In genomic region chr17:62477111-62477510, GRCh38 we compare ENCODE assay signal across 8 cellular contexts. TPM values are rescaled to one million over a fixed set of nuclear protein-coding genes. Genes with fewer than 3 reads are reported as not detected.
A peak's percentile ranks its signal among the peaks of the same experiment; 100 is the strongest.
DNase-seq lines count a peak whose midpoint lies in the region; FAIRE-seq and TF ChIP-seq lines count a peak whose summit lies in the region.
"Not testable (repeated sequence)": the region's sequence is repeated elsewhere in the genome, so short reads cannot be mapped to it uniquely, and the experiment has no call there.

No MANE protein-coding gene starts in this region.

- not testable (repeated sequence) for H4K8ac ChIP-seq in H1 (ENCODE audit: extremely low read depth, insufficient read depth, low read length); neuronal stem cell (ENCODE audit: low read depth, low read length)

- H3K4me1 Mint-ChIP-seq in T-helper 1 cell treated with Interleukin-12 subunit alpha and Interleukin-12 subunit beta and Interleukin-4 antibody, amounts not matched to agents 30 μg/mL and 1 μg/mL, for 36 hours (ENCODE audit: low read depth) = peaks cover 22% of the 10 kb centered on the region
- peaks cover 27% of the 10 kb centered on the region for H3K4me1 Mint-ChIP-seq in activated naive CD8-positive, alpha-beta T cell (ENCODE audit: low read depth)
- H3K4me1 Mint-ChIP-seq in immature natural killer cell = peaks cover 25 to 31% of the 10 kb centered on the region in 2 donors

- not testable (repeated sequence) for H3K9me3 ChIP-seq in BLaER1 treated with 17β-estradiol and CSF1 and Interleukin-3, amounts not matched to agents 10 nM and 100 nM (replicated peaks in 1 of 11); HUES6 (ENCODE audit: control insufficient read depth, insufficient read depth, low read depth, low read length); H1 (ENCODE audit: insufficient read depth in 2 of 2, low read depth in 1 of 2, low read length in 1 of 2); neuronal stem cell (replicated peaks in 1 of 2; ENCODE audit: control insufficient read depth in 2 of 2, insufficient read depth in 1 of 2, low read depth in 1 of 2, low read length in 2 of 2); testis

- POLR2A ChIA-PET in H1 (lab: Charles Lee; ENCODE audit: partially characterized antibody) = not testable (repeated sequence)

- peaks cover 5 to 20% (median 13%) of the 10 kb centered on the region in 11 experiments; a peak in 19 of 22 replicates for H3K36me3 ChIP-seq in BLaER1 treated with 17β-estradiol and CSF1 and Interleukin-3, amounts not matched to agents 10 nM and 100 nM
- not testable (repeated sequence) for H3K36me3 ChIP-seq in HUES6 (ENCODE audit: control insufficient read depth, insufficient read depth, low read length); H1 (ENCODE audit: control insufficient read depth in 2 of 4, insufficient read depth in 4 of 4, low read length in 3 of 4); testis (ENCODE audit: low read depth, missing control alignments)
- peaks cover 1 to 23% of the 10 kb centered on the region in 2 donors for H3K36me3 ChIP-seq in neuronal stem cell (replicated peaks in 1 of 2; ENCODE audit: control insufficient read depth in 2 of 2, insufficient read depth in 2 of 2, low read length in 2 of 2)

- not testable (repeated sequence) for H2AK5ac ChIP-seq in H1 (ENCODE audit: low read depth, low read length); neuronal stem cell (ENCODE audit: low read depth, low read length)

- not testable (repeated sequence) for TF ChIP-seq RAD21 in H1 (IDR thresholded peaks at IDR 0.05 in 1 of 2, conservative IDR thresholded peaks at IDR 0.05 in 1 of 2; ENCODE audit: low read depth in 2 of 2, low read length in 2 of 2)

- intact Hi-C loops in testis (cut with DNase I; ENCODE audit: low total_unique reads) = not testable (repeated sequence)

- H3K4me3 Mint-ChIP-seq in T-helper 1 cell treated with Interleukin-12 subunit alpha and Interleukin-12 subunit beta and Interleukin-4 antibody, amounts not matched to agents 30 μg/mL and 1 μg/mL, for 36 hours = peak overlapping the region; percentile 80
- H3K4me3 Mint-ChIP-seq in activated naive CD8-positive, alpha-beta T cell = peak overlapping the region; percentile 83
- peak overlapping the region; percentile 81 to 89 (median 85) for H3K4me3 Mint-ChIP-seq in immature natural killer cell

- not testable (repeated sequence) for H3K79me1 ChIP-seq in H1 (ENCODE audit: low read depth, low read length); neuronal stem cell (ENCODE audit: low read depth, low read length)

- H3K4me1 ChIP-seq in BLaER1 treated with 17β-estradiol and CSF1 and Interleukin-3, amounts not matched to agents 10 nM and 100 nM = peaks cover 22 to 42% (median 35%) of the 10 kb centered on the region in 10 experiments
- H3K4me1 ChIP-seq in HUES6 (ENCODE audit: control insufficient read depth, insufficient read depth, low read length); H1 (replicated peaks in 1 of 4; ENCODE audit: control insufficient read depth in 3 of 4, insufficient read depth in 4 of 4, low read length in 3 of 4); neuronal stem cell (ENCODE audit: control insufficient read depth in 2 of 2, insufficient read depth in 1 of 2, low read depth in 1 of 2, low read length in 2 of 2): not testable (repeated sequence)
- H3K4me1 ChIP-seq in testis = peaks cover 14% of the 10 kb centered on the region

- H3K4ac ChIP-seq in H1 (replicated peaks; ENCODE audit: insufficient read length, low read depth, low read length); neuronal stem cell (ENCODE audit: low read length): not testable (repeated sequence)

- H4K20me1 ChIP-seq in BLaER1 treated with 17β-estradiol and CSF1 and Interleukin-3, amounts not matched to agents 10 nM and 100 nM = peaks cover 0 to 24% (median 16%) of the 10 kb centered on the region in 11 experiments; a peak in 15 of 22 replicates
- H4K20me1 ChIP-seq in H1 (replicated peaks in 1 of 2; ENCODE audit: control insufficient read depth in 1 of 2, insufficient read depth in 2 of 2, low read length in 2 of 2) = not testable (repeated sequence)

- not testable (repeated sequence) for H4K5ac ChIP-seq in H1 (ENCODE audit: insufficient read length, low read depth, low read length)

- not testable (repeated sequence) for H2BK120ac ChIP-seq in H1 (replicated peaks; ENCODE audit: low read depth, low read length); neuronal stem cell (ENCODE audit: low read depth, low read length)

- peak overlapping the region; percentile 82 to 94 (median 86) for H3K4me3 ChIP-seq in BLaER1 treated with 17β-estradiol and CSF1 and Interleukin-3, amounts not matched to agents 10 nM and 100 nM
- peak overlapping the region; percentile 62 for H3K4me3 ChIP-seq in HUES6 (ENCODE audit: low read depth, low read length)
- H3K4me3 ChIP-seq in H1 (ENCODE audit: extremely low read depth in 1 of 4, insufficient read depth in 2 of 4, low read depth in 3 of 4, low read length in 4 of 4) = peak overlapping the region in 1 of 4 experiments; percentile 73; a peak in 3 of 8 replicates
- H3K4me3 ChIP-seq in neuronal stem cell (ENCODE audit: low read length in 2 of 2) = peak overlapping the region in 1 of 2 donors; percentile 54
- H3K4me3 ChIP-seq in testis = peak overlapping the region in 1 of 2 donors; percentile 84

- H4K91ac ChIP-seq in H1 (replicated peaks; ENCODE audit: insufficient read length, low read length); neuronal stem cell (ENCODE audit: low read depth, low read length, poor library complexity): not testable (repeated sequence)

- H3K23ac ChIP-seq in H1 (ENCODE audit: insufficient read length); neuronal stem cell (ENCODE audit: low read depth, low read length, poor library complexity): not testable (repeated sequence)

- not testable (repeated sequence) for H3K27me3 ChIP-seq in BLaER1 treated with 17β-estradiol and CSF1 and Interleukin-3, amounts not matched to agents 10 nM and 100 nM; HUES6 (ENCODE audit: control insufficient read depth, insufficient read depth, low read length); H1 (replicated peaks in 1 of 4; ENCODE audit: control insufficient read depth in 3 of 4, extremely low read depth in 1 of 4, insufficient read depth in 3 of 4, low read length in 3 of 4); neuronal stem cell (ENCODE audit: control insufficient read depth in 3 of 3, insufficient read depth in 3 of 3, low read depth in 1 of 3, low read length in 3 of 3); testis

- H3K36me3 Mint-ChIP-seq in T-helper 1 cell treated with Interleukin-12 subunit alpha and Interleukin-12 subunit beta and Interleukin-4 antibody, amounts not matched to agents 30 μg/mL and 1 μg/mL, for 36 hours (ENCODE audit: low read depth) = peaks cover 14% of the 10 kb centered on the region
- not testable (repeated sequence) for H3K36me3 Mint-ChIP-seq in activated naive CD8-positive, alpha-beta T cell; immature natural killer cell

- H3K23me2 ChIP-seq in H1 (ENCODE audit: low read depth, low read length) = not testable (repeated sequence)

- DNase-seq in H1 (ENCODE audit: low read depth in 1 of 2, low spot score in 2 of 2); immature natural killer cell; neuronal stem cell (ENCODE audit: low spot score); testis: not testable (repeated sequence)

- WGBS in H1 (ENCODE audit: extremely low coverage in 1 of 2, insufficient coverage in 1 of 2, insufficient read length in 1 of 2, insufficient replicate concordance in 2 of 2, low coverage in 1 of 2, low lambda C conversion rate in 2 of 2, missing lambda C conversion rate in 1 of 2), 2 experiments = 92% methylated on average over 8 of the region's 8 CpGs; no CpG with 5 or more reads in 1 of the 2 experiments
- no CpG with 5 or more reads among the region's 8 CpGs for WGBS in neuronal stem cell (ENCODE audit: extremely low coverage in 2 of 2, insufficient read length in 2 of 2, insufficient replicate concordance in 1 of 2), 2 donors
- 38 to 52% methylated on average over 8 of the region's 8 CpGs for WGBS in testis, 2 donors

- not testable (repeated sequence) for H2BK15ac ChIP-seq in H1 (ENCODE audit: low read length); neuronal stem cell (ENCODE audit: low read length)

- peak overlapping the region; percentile 80 for H3K27ac Mint-ChIP-seq in T-helper 1 cell treated with Interleukin-12 subunit alpha and Interleukin-12 subunit beta and Interleukin-4 antibody, amounts not matched to agents 30 μg/mL and 1 μg/mL, for 36 hours
- peak overlapping the region; percentile 82 for H3K27ac Mint-ChIP-seq in activated naive CD8-positive, alpha-beta T cell
- H3K27ac Mint-ChIP-seq in immature natural killer cell = peak overlapping the region; percentile 82 to 93 (median 90)

- H2BK5ac ChIP-seq in H1 (ENCODE audit: low read depth, low read length); neuronal stem cell (ENCODE audit: low read length): not testable (repeated sequence)

- H3K18ac ChIP-seq in H1 (ENCODE audit: extremely low read depth, low read length); neuronal stem cell (ENCODE audit: low read length): not testable (repeated sequence)

- FAIRE-seq in H1 (lab: Jason Lieb, UNC) = not testable (repeated sequence)

- H3K9ac ChIP-seq in BLaER1 treated with 17β-estradiol and CSF1 and Interleukin-3, amounts not matched to agents 10 nM and 100 nM = peak overlapping the region; percentile 95 to 99 (median 98)
- not testable (repeated sequence) for H3K9ac ChIP-seq in HUES6 (ENCODE audit: low read length); H1 (replicated peaks in 1 of 4; ENCODE audit: extremely low read depth in 1 of 4, low read depth in 3 of 4, low read length in 3 of 4); neuronal stem cell (ENCODE audit: low read depth, low read length, poor library complexity)

- CTCF ChIA-PET in H1 (lab: Charles Lee; ENCODE audit: partially characterized antibody) = not testable (repeated sequence)

- not testable (repeated sequence) for TF ChIP-seq EP300 in H1 (IDR thresholded peaks at IDR 0.05; ENCODE audit: borderline replicate concordance in 1 of 2, low read depth in 2 of 2, low read length in 2 of 2)

- not testable (repeated sequence) for H2BK12ac ChIP-seq in H1 (ENCODE audit: low read depth, low read length); neuronal stem cell (ENCODE audit: low read length)

- not testable (repeated sequence) for H2AFZ ChIP-seq in H1 (ENCODE audit: low read length); neuronal stem cell (ENCODE audit: low read length)

- H3K27me3 Mint-ChIP-seq in T-helper 1 cell treated with Interleukin-12 subunit alpha and Interleukin-12 subunit beta and Interleukin-4 antibody, amounts not matched to agents 30 μg/mL and 1 μg/mL, for 36 hours (ENCODE audit: low read depth); activated naive CD8-positive, alpha-beta T cell: not testable (repeated sequence)
- H3K27me3 Mint-ChIP-seq in immature natural killer cell (ENCODE audit: low read depth in 3 of 3) = peaks cover 1 to 12% (median 3%) of the 10 kb centered on the region in 3 donors

- peak overlapping the region in 9 of 11 experiments; percentile 96 to 98 (median 97); a peak in 19 of 22 replicates for H3K27ac ChIP-seq in BLaER1 treated with 17β-estradiol and CSF1 and Interleukin-3, amounts not matched to agents 10 nM and 100 nM
- H3K27ac ChIP-seq in HUES6 (ENCODE audit: low read depth, low read length); H1 (ENCODE audit: low read depth, low read length); neuronal stem cell (replicated peaks; ENCODE audit: low read length): not testable (repeated sequence)
- peak overlapping the region; percentile 80 to 98 for H3K27ac ChIP-seq in testis

- H2BK20ac ChIP-seq in H1 (ENCODE audit: low read length) = not testable (repeated sequence)

- not testable (repeated sequence) for H3K14ac ChIP-seq in H1 (ENCODE audit: insufficient read length); neuronal stem cell (ENCODE audit: low read length)

- peaks cover 0 to 34% of the 10 kb centered on the region in 2 experiments; a peak in 2 of 4 replicates for H3K79me2 ChIP-seq in H1 (ENCODE audit: control insufficient read depth in 1 of 2, insufficient read depth in 2 of 2, low read length in 2 of 2)

- not testable (repeated sequence) for TF ChIP-seq CTCF in H1 (IDR thresholded peaks at IDR 0.05; ENCODE audit: control extremely low read depth in 1 of 3, insufficient read depth in 1 of 3, low read depth in 1 of 3, low read length in 3 of 3); testis (IDR thresholded peaks at IDR 0.05)

- H3K56ac ChIP-seq in H1 (replicated peaks; ENCODE audit: insufficient read length, low read depth, low read length) = not testable (repeated sequence)

- not testable (repeated sequence) for H3K9me3 Mint-ChIP-seq in T-helper 1 cell treated with Interleukin-12 subunit alpha and Interleukin-12 subunit beta and Interleukin-4 antibody, amounts not matched to agents 30 μg/mL and 1 μg/mL, for 36 hours; activated naive CD8-positive, alpha-beta T cell (ENCODE audit: low read depth); immature natural killer cell

- not testable (repeated sequence) for TF ChIP-seq POLR2A in H1 (IDR thresholded peaks at IDR 0.05; ENCODE audit: control extremely low read depth in 1 of 2, low read depth in 2 of 2, low read length in 2 of 2); testis (IDR thresholded peaks at IDR 0.05)

- peak overlapping the region; percentile 72 to 94 (median 88) for H3K4me2 ChIP-seq in BLaER1 treated with 17β-estradiol and CSF1 and Interleukin-3, amounts not matched to agents 10 nM and 100 nM
- H3K4me2 ChIP-seq in H1 (ENCODE audit: insufficient read depth in 1 of 2, low read depth in 2 of 2, low read length in 2 of 2) = peak overlapping the region; percentile 52 to 68
- H3K4me2 ChIP-seq in neuronal stem cell (ENCODE audit: insufficient read depth, low read length, poor library complexity, severe bottlenecking) = peak overlapping the region; percentile 11

RNA-seq across cellular contexts. Expression of gene TLK2, which starts 1.5 kb away (rescaled TPM):
- total RNA-seq in H1 (2021; fragmentation: NEBNext Ultra II Directional; extraction: Animal tissue kit (Norgen Biotek cat#: 25700)) = 57.5 and 59.9 TPM in 2 replicates
- polyA plus RNA-seq in H1 (2011; rRNA removed) = 25.8 and 43.1 TPM in 2 replicates
- 37.5 TPM for polyA plus RNA-seq in H1 (2011; cell fraction: cytosol; rRNA removed)
- 72.5 TPM for polyA plus RNA-seq in H1 (2011; cell fraction: nucleus; rRNA removed)
- 33.2 to 44.0 TPM (median 37.2 TPM) in 4 replicates for polyA plus RNA-seq in H1 (2012, experiment 1 of 2)
- polyA plus RNA-seq in H1 (2012, experiment 2 of 2) = 3.6 TPM
- polyA plus RNA-seq in H1 (2013, experiment 1 of 2) = 33.1 TPM
- 31.3 TPM for polyA plus RNA-seq in H1 (2013, experiment 2 of 2)
- 171 and 210 TPM in 2 replicates for polyA minus RNA-seq in H1 (2011; rRNA and poly(A)+ RNA removed)
- 72.6 TPM for polyA minus RNA-seq in H1 (2011; cell fraction: cytosol; rRNA and poly(A)+ RNA removed)
- 121 TPM for polyA minus RNA-seq in H1 (2011; cell fraction: nucleus; rRNA and poly(A)+ RNA removed)
- 10 to 100 TPM in 1 of 3 donors, 1 to 10 TPM in 2; 6.4 to 19.7 (median 6.6) TPM for polyA plus RNA-seq in immature natural killer cell
- 47.9 TPM for polyA plus RNA-seq in neuronal stem cell (2013, experiment 1 of 2)
- polyA plus RNA-seq in neuronal stem cell (2013, experiment 2 of 2) = 49.3 TPM
- 100 to 1,000 TPM in 1 of 2 donors, 10 to 100 TPM in 1; 78.2 to 109 TPM for total RNA-seq in testis
- polyA plus RNA-seq in testis (ENCODE audit: insufficient read depth, low read depth, low replicate concordance) = 64.5 TPM

RNA-seq across cellular contexts. Expression of gene METTL2A, which starts 53.4 kb away (rescaled TPM):
- 40.5 and 45.1 TPM in 2 replicates for total RNA-seq in H1 (2021; fragmentation: NEBNext Ultra II Directional; extraction: Animal tissue kit (Norgen Biotek cat#: 25700))
- 12.0 and 16.2 TPM in 2 replicates for polyA plus RNA-seq in H1 (2011; rRNA removed)
- 17.1 TPM for polyA plus RNA-seq in H1 (2011; cell fraction: cytosol; rRNA removed)
- polyA plus RNA-seq in H1 (2011; cell fraction: nucleus; rRNA removed) = 9.0 TPM
- 22.5 to 24.5 TPM (median 23.7 TPM) in 4 replicates for polyA plus RNA-seq in H1 (2012, experiment 1 of 2)
- 23.8 TPM for polyA plus RNA-seq in H1 (2012, experiment 2 of 2)
- polyA plus RNA-seq in H1 (2013, experiment 1 of 2) = 32.5 TPM
- 34.6 TPM for polyA plus RNA-seq in H1 (2013, experiment 2 of 2)
- polyA minus RNA-seq in H1 (2011; rRNA and poly(A)+ RNA removed) = 20.8 and 23.7 TPM in 2 replicates
- 18.9 TPM for polyA minus RNA-seq in H1 (2011; cell fraction: cytosol; rRNA and poly(A)+ RNA removed)
- 18.5 TPM for polyA minus RNA-seq in H1 (2011; cell fraction: nucleus; rRNA and poly(A)+ RNA removed)
- polyA plus RNA-seq in immature natural killer cell = 10 to 100 TPM in 2 of 3 donors, 1 to 10 TPM in 1; 7.5 to 14.8 (median 10.3) TPM
- 30.0 TPM for polyA plus RNA-seq in neuronal stem cell (2013, experiment 1 of 2)
- 30.3 TPM for polyA plus RNA-seq in neuronal stem cell (2013, experiment 2 of 2)
- 10 to 100 TPM; 17.2 to 17.8 TPM for total RNA-seq in testis
- 21.0 TPM for polyA plus RNA-seq in testis (ENCODE audit: insufficient read depth, low read depth, low replicate concordance)

Comparison
In these comparisons a context has a peak if more than half of its experiments do, and no peak if none do; other contexts are left out.
1. H3K4me2 ChIP-seq: peak in every context shown above with its lines; median percentile 88 in BLaER1 treated with 17β-estradiol and CSF1 and Interleukin-3, amounts not matched to agents 10 nM and 100 nM; 60 in H1; 11 in neuronal stem cell.